ENCODE assay signal across 1 cellular context in the genomic region with DNA sequence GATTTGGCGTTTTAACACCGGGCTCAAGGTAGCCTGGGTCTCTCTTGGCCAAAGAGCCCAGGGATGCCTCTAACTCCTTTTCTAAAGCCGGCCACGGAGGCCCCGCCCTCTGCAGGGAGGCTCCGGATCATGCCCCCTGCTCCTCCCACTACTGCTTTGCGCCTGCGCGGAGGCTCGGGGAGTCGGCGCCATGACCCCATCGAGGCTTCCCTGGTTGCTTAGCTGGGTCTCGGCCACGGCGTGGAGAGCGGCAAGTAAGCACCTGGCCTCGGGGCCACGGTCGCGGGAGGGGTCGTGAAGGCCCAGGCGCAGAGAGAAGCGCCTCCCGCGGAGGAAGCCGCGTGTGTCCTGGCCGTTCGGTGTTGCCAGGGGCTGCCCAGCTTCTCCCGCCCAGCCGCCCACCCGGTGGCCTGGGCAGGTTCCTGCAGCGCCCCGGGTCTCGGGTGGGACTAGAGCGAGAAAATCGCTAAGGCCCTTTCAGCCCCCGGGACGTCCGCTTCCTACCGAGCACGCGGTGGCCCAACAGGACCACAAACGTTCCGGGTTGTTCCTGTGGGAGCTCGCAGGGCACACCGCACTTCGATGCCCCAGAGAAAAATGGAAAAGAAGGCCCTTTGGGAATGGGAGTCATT.
TF ChIP-seq lines count a peak whose summit lies in the region.

A gene (plus strand): TSS at position 180 of the 632 bp plus-strand sequence. CDS start 11 bp downstream, at position 191.

TF ChIP-seq in K562, 482 proteins besides CTCF, POLR2A, EP300 and RAD21 (continued from another document and continues in another):
- TF ChIP-seq, protein P1, sequence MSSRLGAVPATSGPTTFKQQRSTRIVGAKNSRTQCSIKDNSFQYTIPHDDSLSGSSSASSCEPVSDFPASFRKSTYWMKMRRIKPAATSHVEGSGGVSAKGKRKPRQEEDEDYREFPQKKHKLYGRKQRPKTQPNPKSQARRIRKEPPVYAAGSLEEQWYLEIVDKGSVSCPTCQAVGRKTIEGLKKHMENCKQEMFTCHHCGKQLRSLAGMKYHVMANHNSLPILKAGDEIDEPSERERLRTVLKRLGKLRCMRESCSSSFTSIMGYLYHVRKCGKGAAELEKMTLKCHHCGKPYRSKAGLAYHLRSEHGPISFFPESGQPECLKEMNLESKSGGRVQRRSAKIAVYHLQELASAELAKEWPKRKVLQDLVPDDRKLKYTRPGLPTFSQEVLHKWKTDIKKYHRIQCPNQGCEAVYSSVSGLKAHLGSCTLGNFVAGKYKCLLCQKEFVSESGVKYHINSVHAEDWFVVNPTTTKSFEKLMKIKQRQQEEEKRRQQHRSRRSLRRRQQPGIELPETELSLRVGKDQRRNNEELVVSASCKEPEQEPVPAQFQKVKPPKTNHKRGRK (tag; IDR thresholded peaks at IDR 0.05) = no peak
- TF ChIP-seq ZNF140 (CRISPR knock-in tag; IDR thresholded peaks at IDR 0.05) = no peak
- no peak for TF ChIP-seq MAFG (tag; conservative IDR thresholded peaks at IDR 0.05)
- TF ChIP-seq, protein P2, sequence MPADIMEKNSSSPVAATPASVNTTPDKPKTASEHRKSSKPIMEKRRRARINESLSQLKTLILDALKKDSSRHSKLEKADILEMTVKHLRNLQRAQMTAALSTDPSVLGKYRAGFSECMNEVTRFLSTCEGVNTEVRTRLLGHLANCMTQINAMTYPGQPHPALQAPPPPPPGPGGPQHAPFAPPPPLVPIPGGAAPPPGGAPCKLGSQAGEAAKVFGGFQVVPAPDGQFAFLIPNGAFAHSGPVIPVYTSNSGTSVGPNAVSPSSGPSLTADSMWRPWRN (IDR thresholded peaks at IDR 0.05; ENCODE audit: low read depth) = no peak
- no peak for TF ChIP-seq ETV6 (IDR thresholded peaks at IDR 0.05; ENCODE audit: borderline replicate concordance in 1 of 2, low read depth in 2 of 2, low read length in 1 of 2)
- TF ChIP-seq ETV6 (CRISPR knock-in tag; IDR thresholded peaks at IDR 0.05; ENCODE audit: borderline replicate concordance) = peak; percentile 78; the same call in 1 of the 2 replicates
- no peak for TF ChIP-seq SRSF3 (IDR thresholded peaks at IDR 0.05; ENCODE audit: insufficient read depth, low read length)
- TF ChIP-seq, protein P3, sequence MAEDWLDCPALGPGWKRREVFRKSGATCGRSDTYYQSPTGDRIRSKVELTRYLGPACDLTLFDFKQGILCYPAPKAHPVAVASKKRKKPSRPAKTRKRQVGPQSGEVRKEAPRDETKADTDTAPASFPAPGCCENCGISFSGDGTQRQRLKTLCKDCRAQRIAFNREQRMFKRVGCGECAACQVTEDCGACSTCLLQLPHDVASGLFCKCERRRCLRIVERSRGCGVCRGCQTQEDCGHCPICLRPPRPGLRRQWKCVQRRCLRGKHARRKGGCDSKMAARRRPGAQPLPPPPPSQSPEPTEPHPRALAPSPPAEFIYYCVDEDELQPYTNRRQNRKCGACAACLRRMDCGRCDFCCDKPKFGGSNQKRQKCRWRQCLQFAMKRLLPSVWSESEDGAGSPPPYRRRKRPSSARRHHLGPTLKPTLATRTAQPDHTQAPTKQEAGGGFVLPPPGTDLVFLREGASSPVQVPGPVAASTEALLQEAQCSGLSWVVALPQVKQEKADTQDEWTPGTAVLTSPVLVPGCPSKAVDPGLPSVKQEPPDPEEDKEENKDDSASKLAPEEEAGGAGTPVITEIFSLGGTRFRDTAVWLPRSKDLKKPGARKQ (CRISPR knock-in tag; IDR thresholded peaks at IDR 0.05) = no peak
- TF ChIP-seq FOXA1 (IDR thresholded peaks at IDR 0.05; ENCODE audit: borderline replicate concordance) = no peak
- TF ChIP-seq, protein P4, sequence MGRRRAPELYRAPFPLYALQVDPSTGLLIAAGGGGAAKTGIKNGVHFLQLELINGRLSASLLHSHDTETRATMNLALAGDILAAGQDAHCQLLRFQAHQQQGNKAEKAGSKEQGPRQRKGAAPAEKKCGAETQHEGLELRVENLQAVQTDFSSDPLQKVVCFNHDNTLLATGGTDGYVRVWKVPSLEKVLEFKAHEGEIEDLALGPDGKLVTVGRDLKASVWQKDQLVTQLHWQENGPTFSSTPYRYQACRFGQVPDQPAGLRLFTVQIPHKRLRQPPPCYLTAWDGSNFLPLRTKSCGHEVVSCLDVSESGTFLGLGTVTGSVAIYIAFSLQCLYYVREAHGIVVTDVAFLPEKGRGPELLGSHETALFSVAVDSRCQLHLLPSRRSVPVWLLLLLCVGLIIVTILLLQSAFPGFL (CRISPR knock-in tag; IDR thresholded peaks at IDR 0.05) = no peak
- peak; percentile 89; the same call in 1 of the 2 replicates for TF ChIP-seq L3MBTL2 (IDR thresholded peaks at IDR 0.05)
- no peak for TF ChIP-seq ZNF12 (CRISPR knock-in tag; IDR thresholded peaks at IDR 0.05)
- TF ChIP-seq NFRKB (IDR thresholded peaks at IDR 0.05; ENCODE audit: low read depth) = 0 out of 2 replicates have a peak, but pooled peaks have one; percentile 64
- no peak for TF ChIP-seq TRIM24 (IDR thresholded peaks at IDR 0.05)
- no peak for TF ChIP-seq ZNF165 (CRISPR knock-in tag; IDR thresholded peaks at IDR 0.05; ENCODE audit: borderline replicate concordance)
- no peak for TF ChIP-seq GTF2E2 (tag; IDR thresholded peaks at IDR 0.05)
- TF ChIP-seq, protein P5, sequence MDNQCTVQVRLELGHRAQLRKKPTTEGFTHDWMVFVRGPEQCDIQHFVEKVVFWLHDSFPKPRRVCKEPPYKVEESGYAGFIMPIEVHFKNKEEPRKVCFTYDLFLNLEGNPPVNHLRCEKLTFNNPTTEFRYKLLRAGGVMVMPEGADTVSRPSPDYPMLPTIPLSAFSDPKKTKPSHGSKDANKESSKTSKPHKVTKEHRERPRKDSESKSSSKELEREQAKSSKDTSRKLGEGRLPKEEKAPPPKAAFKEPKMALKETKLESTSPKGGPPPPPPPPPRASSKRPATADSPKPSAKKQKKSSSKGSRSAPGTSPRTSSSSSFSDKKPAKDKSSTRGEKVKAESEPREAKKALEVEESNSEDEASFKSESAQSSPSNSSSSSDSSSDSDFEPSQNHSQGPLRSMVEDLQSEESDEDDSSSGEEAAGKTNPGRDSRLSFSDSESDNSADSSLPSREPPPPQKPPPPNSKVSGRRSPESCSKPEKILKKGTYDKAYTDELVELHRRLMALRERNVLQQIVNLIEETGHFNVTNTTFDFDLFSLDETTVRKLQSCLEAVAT (IDR thresholded peaks at IDR 0.05) = 0 out of 4 replicates have a peak, but pooled peaks of 1 of the 2 experiments have one; percentile 30
- peak; percentile 80; the same call in 1 of the 2 replicates for TF ChIP-seq ZNF232 (CRISPR knock-in tag; IDR thresholded peaks at IDR 0.05)
- TF ChIP-seq, protein P6, sequence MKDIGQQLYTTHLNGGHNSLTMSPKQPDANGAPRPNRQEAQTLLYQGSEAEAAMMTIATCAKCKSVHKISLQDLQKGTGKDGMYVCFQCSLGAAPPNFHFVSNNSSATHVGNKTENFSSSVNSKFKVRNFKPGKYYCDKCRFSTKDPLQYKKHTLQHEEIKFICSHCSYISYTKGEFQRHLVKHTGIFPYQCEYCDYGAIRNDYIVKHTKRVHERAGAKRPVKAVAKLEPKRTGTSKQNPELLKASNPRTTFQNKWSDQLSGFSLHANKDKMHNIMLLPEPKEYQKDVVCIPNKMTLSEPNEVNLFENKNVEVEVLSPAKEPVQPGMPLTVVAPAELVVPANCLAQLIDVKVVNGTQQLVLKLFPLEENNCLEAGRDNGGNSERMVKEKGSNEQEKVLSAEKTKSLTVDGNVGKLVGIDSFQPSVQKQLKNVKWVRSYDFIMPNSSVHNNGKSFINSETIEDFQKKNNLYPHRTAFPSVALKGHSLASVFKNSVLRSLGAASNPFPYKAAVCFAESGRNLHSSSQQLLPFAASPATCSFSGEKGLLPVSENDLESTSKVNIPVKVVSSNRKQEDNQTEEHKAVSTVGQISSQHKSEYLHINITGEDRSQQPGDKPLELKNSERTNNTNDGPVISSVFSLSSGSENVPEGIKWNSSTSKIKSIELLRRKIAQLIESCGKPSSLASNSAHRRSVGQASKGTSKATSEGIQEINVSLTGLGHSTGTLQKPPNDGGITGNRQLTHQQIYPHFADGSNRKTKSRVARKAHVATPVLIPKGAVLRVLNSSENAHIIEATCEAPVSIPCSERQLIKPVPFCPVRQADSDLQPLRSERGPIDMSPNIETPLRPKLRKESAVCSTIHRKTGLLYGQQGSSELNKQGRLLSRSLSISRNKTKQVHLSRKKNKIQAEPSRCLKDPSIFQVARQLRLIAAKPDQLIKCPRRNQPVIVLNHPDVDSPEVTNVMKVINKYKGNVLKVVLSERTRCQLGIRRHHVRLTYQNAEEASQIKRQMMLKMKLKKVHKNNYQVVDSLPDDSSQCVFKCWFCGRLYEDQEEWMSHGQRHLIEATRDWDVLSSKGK (CRISPR knock-in tag; IDR thresholded peaks at IDR 0.05) = no peak
- TF ChIP-seq, protein P7, sequence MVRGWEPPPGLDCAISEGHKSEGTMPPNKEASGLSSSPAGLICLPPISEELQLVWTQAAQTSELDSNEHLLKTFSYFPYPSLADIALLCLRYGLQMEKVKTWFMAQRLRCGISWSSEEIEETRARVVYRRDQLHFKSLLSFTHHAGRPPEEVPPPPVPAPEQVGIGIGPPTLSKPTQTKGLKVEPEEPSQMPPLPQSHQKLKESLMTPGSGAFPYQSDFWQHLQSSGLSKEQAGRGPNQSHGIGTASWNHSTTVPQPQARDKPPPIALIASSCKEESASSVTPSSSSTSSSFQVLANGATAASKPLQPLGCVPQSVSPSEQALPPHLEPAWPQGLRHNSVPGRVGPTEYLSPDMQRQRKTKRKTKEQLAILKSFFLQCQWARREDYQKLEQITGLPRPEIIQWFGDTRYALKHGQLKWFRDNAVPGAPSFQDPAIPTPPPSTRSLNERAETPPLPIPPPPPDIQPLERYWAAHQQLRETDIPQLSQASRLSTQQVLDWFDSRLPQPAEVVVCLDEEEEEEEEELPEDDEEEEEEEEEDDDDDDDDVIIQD (CRISPR knock-in tag; IDR thresholded peaks at IDR 0.05) = no peak
- no peak for TF ChIP-seq ETV5 (CRISPR knock-in tag; IDR thresholded peaks at IDR 0.05; ENCODE audit: low read depth)
- TF ChIP-seq, protein P8, sequence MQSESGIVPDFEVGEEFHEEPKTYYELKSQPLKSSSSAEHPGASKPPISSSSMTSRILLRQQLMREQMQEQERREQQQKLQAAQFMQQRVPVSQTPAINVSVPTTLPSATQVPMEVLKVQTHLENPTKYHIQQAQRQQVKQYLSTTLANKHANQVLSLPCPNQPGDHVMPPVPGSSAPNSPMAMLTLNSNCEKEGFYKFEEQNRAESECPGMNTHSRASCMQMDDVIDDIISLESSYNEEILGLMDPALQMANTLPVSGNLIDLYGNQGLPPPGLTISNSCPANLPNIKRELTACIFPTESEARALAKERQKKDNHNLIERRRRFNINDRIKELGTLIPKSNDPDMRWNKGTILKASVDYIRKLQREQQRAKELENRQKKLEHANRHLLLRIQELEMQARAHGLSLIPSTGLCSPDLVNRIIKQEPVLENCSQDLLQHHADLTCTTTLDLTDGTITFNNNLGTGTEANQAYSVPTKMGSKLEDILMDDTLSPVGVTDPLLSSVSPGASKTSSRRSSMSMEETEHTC (IDR thresholded peaks at IDR 0.05) = no peak
- TF ChIP-seq DIDO1 (tag; IDR thresholded peaks at IDR 0.05; ENCODE audit: low read depth) = no peak
- no peak for TF ChIP-seq FOXP1 (CRISPR knock-in tag; IDR thresholded peaks at IDR 0.05)
- TF ChIP-seq, protein P9, sequence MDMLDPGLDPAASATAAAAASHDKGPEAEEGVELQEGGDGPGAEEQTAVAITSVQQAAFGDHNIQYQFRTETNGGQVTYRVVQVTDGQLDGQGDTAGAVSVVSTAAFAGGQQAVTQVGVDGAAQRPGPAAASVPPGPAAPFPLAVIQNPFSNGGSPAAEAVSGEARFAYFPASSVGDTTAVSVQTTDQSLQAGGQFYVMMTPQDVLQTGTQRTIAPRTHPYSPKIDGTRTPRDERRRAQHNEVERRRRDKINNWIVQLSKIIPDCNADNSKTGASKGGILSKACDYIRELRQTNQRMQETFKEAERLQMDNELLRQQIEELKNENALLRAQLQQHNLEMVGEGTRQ (CRISPR knock-in tag; IDR thresholded peaks at IDR 0.05) = no peak
- TF ChIP-seq ZNF583 (CRISPR knock-in tag; IDR thresholded peaks at IDR 0.05) = no peak
- no peak for TF ChIP-seq ZKSCAN1 (IDR thresholded peaks at IDR 0.05; ENCODE audit: low read depth, low read length)
- TF ChIP-seq, protein P10, sequence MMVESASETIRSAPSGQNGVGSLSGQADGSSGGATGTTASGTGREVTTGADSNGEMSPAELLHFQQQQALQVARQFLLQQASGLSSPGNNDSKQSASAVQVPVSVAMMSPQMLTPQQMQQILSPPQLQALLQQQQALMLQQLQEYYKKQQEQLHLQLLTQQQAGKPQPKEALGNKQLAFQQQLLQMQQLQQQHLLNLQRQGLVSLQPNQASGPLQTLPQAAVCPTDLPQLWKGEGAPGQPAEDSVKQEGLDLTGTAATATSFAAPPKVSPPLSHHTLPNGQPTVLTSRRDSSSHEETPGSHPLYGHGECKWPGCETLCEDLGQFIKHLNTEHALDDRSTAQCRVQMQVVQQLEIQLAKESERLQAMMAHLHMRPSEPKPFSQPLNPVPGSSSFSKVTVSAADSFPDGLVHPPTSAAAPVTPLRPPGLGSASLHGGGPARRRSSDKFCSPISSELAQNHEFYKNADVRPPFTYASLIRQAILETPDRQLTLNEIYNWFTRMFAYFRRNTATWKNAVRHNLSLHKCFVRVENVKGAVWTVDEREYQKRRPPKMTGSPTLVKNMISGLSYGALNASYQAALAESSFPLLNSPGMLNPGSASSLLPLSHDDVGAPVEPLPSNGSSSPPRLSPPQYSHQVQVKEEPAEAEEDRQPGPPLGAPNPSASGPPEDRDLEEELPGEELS (CRISPR knock-in tag; IDR thresholded peaks at IDR 0.05; ENCODE audit: borderline replicate concordance) = peak; percentile 83
- no peak for TF ChIP-seq WHSC1 (IDR thresholded peaks at IDR 0.05; ENCODE audit: low read length)
- no peak for TF ChIP-seq CCAR2 (IDR thresholded peaks at IDR 0.05; ENCODE audit: low read depth, low read length)
- no peak for TF ChIP-seq ERF (CRISPR knock-in tag; IDR thresholded peaks at IDR 0.05)
- no peak for TF ChIP-seq NR2F6 (CRISPR knock-in tag; IDR thresholded peaks at IDR 0.05)
- no peak for TF ChIP-seq TAF9B (IDR thresholded peaks at IDR 0.05; ENCODE audit: partially characterized antibody)
- no peak for TF ChIP-seq MAFK (IDR thresholded peaks at IDR 0.05; ENCODE audit: low read length)
- TF ChIP-seq, protein P11, sequence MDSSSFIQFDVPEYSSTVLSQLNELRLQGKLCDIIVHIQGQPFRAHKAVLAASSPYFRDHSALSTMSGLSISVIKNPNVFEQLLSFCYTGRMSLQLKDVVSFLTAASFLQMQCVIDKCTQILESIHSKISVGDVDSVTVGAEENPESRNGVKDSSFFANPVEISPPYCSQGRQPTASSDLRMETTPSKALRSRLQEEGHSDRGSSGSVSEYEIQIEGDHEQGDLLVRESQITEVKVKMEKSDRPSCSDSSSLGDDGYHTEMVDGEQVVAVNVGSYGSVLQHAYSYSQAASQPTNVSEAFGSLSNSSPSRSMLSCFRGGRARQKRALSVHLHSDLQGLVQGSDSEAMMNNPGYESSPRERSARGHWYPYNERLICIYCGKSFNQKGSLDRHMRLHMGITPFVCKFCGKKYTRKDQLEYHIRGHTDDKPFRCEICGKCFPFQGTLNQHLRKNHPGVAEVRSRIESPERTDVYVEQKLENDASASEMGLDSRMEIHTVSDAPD (CRISPR knock-in tag; IDR thresholded peaks at IDR 0.05) = no peak
- TF ChIP-seq, protein P12, sequence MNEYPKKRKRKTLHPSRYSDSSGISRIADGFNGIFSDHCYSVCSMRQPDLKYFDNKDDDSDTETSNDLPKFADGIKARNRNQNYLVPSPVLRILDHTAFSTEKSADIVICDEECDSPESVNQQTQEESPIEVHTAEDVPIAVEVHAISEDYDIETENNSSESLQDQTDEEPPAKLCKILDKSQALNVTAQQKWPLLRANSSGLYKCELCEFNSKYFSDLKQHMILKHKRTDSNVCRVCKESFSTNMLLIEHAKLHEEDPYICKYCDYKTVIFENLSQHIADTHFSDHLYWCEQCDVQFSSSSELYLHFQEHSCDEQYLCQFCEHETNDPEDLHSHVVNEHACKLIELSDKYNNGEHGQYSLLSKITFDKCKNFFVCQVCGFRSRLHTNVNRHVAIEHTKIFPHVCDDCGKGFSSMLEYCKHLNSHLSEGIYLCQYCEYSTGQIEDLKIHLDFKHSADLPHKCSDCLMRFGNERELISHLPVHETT (CRISPR knock-in tag; conservative IDR thresholded peaks at IDR 0.05 in 1 of 2, IDR thresholded peaks at IDR 0.05 in 1 of 2) = 0 out of 4 replicates have a peak, but pooled peaks of 1 of the 2 experiments have one; percentile 17
- TF ChIP-seq PML (IDR thresholded peaks at IDR 0.05; ENCODE audit: low read length) = peak; percentile 79
- no peak for TF ChIP-seq STAT5A (IDR thresholded peaks at IDR 0.05; ENCODE audit: borderline replicate concordance, low read length)
